ENCODE assay signal across 27 cellular contexts in genomic region chr9:112728401-112728800, GRCh38. TPM values are rescaled to one million over a fixed set of nuclear protein-coding genes. Genes with fewer than 3 reads are reported as not detected.
DNase-seq lines count a peak whose midpoint lies in the region; ATAC-seq, FAIRE-seq and TF ChIP-seq lines count a peak whose summit lies in the region.
"Had no signal": no experiment of that assay in that cellular context is flagged by ENCODE, and none has a peak within 500 bp of the region (broad histone marks: within the 10 kb centered on the region; RNA-seq: fewer than 3 reads in every experiment).

No MANE protein-coding gene starts in this region.

- no peaks in the 10 kb centered on the region for H3K9me3 Mint-ChIP-seq in nephron
- no peaks in the 10 kb centered on the region for H3K9me3 Mint-ChIP-seq in stimulated activated naive CD8-positive, alpha-beta T cell treated with anti-CD3 and anti-CD28 coated beads, Interleukin-15, amount 100 ng/mL, for 72 hours
- H3K9me3 Mint-ChIP-seq: CD4-positive, alpha-beta memory T cell; CD8-positive, alpha-beta memory T cell had no signal

- no peaks in the 10 kb centered on the region for H3K36me3 ChIP-seq in kidney (ENCODE audit: control insufficient read depth in 1 of 2, insufficient read depth in 2 of 2, low read length in 2 of 2)
- H3K36me3 ChIP-seq: BE2C, BLaER1 had no signal

- peak overlapping the region in 2 of 3 experiments; percentile 55 to 68 for H3K27ac Mint-ChIP-seq in nephron
- no peak overlapping the region for H3K27ac Mint-ChIP-seq in stimulated activated naive CD8-positive, alpha-beta T cell treated with anti-CD3 and anti-CD28 coated beads, Interleukin-15, amount 100 ng/mL, for 72 hours
- H3K27ac Mint-ChIP-seq: CD4-positive, alpha-beta memory T cell; CD4-positive, CD25-positive, alpha-beta regulatory T cell had no signal

- no peaks in the 10 kb centered on the region for H3K4me1 Mint-ChIP-seq in nephron
- no peaks in the 10 kb centered on the region for H3K4me1 Mint-ChIP-seq in stimulated activated naive CD8-positive, alpha-beta T cell treated with anti-CD3 and anti-CD28 coated beads, Interleukin-15, amount 100 ng/mL, for 72 hours
- H3K4me1 Mint-ChIP-seq: CD4-positive, CD25-positive, alpha-beta regulatory T cell; CD8-positive, alpha-beta memory T cell had no signal

- H3K4me3 Mint-ChIP-seq in nephron, result no peak overlapping the region
- H3K4me3 Mint-ChIP-seq in stimulated activated naive CD8-positive, alpha-beta T cell treated with anti-CD3 and anti-CD28 coated beads, Interleukin-15, amount 100 ng/mL, for 72 hours, result no peak overlapping the region
- H3K4me3 Mint-ChIP-seq: CD14-positive monocyte; CD4-positive, alpha-beta memory T cell; CD4-positive, CD25-positive, alpha-beta regulatory T cell; CD8-positive, alpha-beta memory T cell had no signal

- no peaks in the 10 kb centered on the region for H3K27me3 Mint-ChIP-seq in nephron (ENCODE audit: low read depth)
- H3K27me3 Mint-ChIP-seq in stimulated activated naive CD8-positive, alpha-beta T cell treated with anti-CD3 and anti-CD28 coated beads, Interleukin-15, amount 100 ng/mL, for 72 hours, result no peaks in the 10 kb centered on the region
- H3K27me3 Mint-ChIP-seq: CD4-positive, alpha-beta memory T cell; CD4-positive, CD25-positive, alpha-beta regulatory T cell; CD8-positive, alpha-beta memory T cell had no signal

- ATAC-seq in HG02870 (IDR thresholded peaks at IDR 0.05; ENCODE audit: unreplicated experiment), result no peak
- no peak for ATAC-seq in stimulated activated naive CD8-positive, alpha-beta T cell treated with anti-CD3 and anti-CD28 coated beads, Interleukin-15, amount 100 ng/mL, for 72 hours
- ATAC-seq: GM12878 had no signal

- peaks cover 5 to 8% of the 10 kb centered on the region in 2 donors for H3K4me1 ChIP-seq in kidney (ENCODE audit: control insufficient read depth in 1 of 2, insufficient read depth in 1 of 2, low read depth in 1 of 2, low read length in 2 of 2)
- H3K4me1 ChIP-seq: BE2C, BLaER1 had no signal

- TF ChIP-seq CTCF in kidney (IDR thresholded peaks at IDR 0.05; ENCODE audit: borderline replicate concordance, extremely low read depth, insufficient read depth) (no peak), nephron (IDR thresholded peaks at IDR 0.05; ENCODE audit: unreplicated experiment in 3 of 3) (no peak)

- DNase-seq in kidney (no peak), NCI-H526 (lab: John Stamatoyannopoulos, UW) (no peak)
- no peak for DNase-seq in stimulated activated naive CD8-positive, alpha-beta T cell treated with anti-CD3 and anti-CD28 coated beads, Interleukin-15, amount 100 ng/mL, for 72 hours
- DNase-seq: 8988T; ACHN; BE2C; C1 segment of cervical spinal cord; CD4-positive, alpha-beta memory T cell; CD4-positive, CD25-positive, alpha-beta regulatory T cell; CD8-positive, alpha-beta memory T cell; COR-L47; DMS 273 treated with DMSO at 0.1 percent for 48 hours; DMS153; DMS53; DMS79; DND-41; EL; GDM1 had no signal

- FAIRE-seq in kidney (lab: Jason Lieb, UNC), result no peak
- FAIRE-seq: A204.1, GM12878, GM12892, GM18507, GM19239 had no signal

- no peaks in the 10 kb centered on the region for H3K36me3 Mint-ChIP-seq in nephron (ENCODE audit: low read depth)
- H3K36me3 Mint-ChIP-seq: CD14-positive monocyte; CD4-positive, alpha-beta memory T cell; CD4-positive, CD25-positive, alpha-beta regulatory T cell; CD8-positive, alpha-beta memory T cell had no signal

- no peak overlapping the region for H3K9ac ChIP-seq in kidney (ENCODE audit: low read length in 2 of 2)
- H3K9ac ChIP-seq: BLaER1 had no signal

- H3K9me3 ChIP-seq in kidney (ENCODE audit: control insufficient read depth in 1 of 2, low read length in 2 of 2), result no peaks in the 10 kb centered on the region
- H3K9me3 ChIP-seq: BE2C, BLaER1 had no signal

- H3K4me3 ChIP-seq in kidney (ENCODE audit: low read length in 2 of 2), result no peak overlapping the region
- H3K4me3 ChIP-seq: BLaER1, GM12878 had no signal

- H3K27ac ChIP-seq in kidney (ENCODE audit: low read depth in 2 of 2, low read length in 2 of 2), result peak overlapping the region; percentile 14 to 84
- H3K27ac ChIP-seq: BLaER1 had no signal

- intact Hi-C loops in kidney (cut with DNase I), result no loop called here

RNA-seq across cellular contexts. Expression of gene INIP, which starts 10.5 kb away (rescaled TPM):
- total RNA-seq in kidney, result 25.7 TPM
- polyA plus RNA-seq in kidney (ENCODE audit: insufficient read depth, low read depth, low replicate concordance), result 14.5 TPM

RNA-seq across cellular contexts. Expression of gene SNX30, which starts 22.2 kb away (rescaled TPM):
- total RNA-seq in kidney, result 22.9 TPM
- polyA plus RNA-seq in kidney (ENCODE audit: insufficient read depth, low read depth, low replicate concordance), result 7.9 TPM

Comparison
In these comparisons a context has a peak if more than half of its experiments do, and no peak if none do; other contexts are left out.
1. H3K27ac Mint-ChIP-seq: peak in nephron (2 of 3); none in stimulated activated naive CD8-positive, alpha-beta T cell treated with anti-CD3 and anti-CD28 coated beads, Interleukin-15, amount 100 ng/mL, for 72 hours (0 of 2).